1 cellular context compared by ENCODE assay signal in the genomic region with DNA sequence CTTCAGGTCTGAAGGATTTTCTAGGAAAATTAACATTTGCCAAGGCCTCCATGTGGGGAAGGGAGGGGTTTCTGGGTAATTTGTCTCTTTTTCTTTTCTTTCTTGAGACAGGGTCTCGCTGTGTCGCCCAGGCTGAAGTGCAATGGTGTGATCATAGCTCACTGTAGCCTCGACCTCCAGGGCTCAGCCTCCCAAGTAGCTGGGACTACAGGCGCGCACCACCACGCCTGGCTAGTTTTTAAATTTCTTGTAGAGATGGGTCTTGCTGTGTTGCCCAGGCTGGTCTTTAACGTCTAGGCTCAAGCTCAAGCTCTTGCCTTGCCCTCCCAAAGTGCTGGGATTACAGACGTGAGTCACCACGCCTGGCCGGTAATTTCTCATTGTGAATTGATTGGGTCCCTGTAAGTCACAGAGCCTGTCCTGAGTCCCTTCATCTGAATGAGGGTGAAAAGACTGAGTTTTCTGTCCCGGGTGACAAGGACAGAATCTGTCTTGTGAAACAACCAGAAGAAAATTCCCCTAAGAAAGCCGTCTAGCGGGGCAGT.
TF ChIP-seq lines count a peak whose summit lies in the region.

No MANE protein-coding gene starts in this region.

TF ChIP-seq in endothelial cell of umbilical vein, 7 proteins besides CTCF, POLR2A, EP300 and RAD21:
- TF ChIP-seq MYC (IDR thresholded peaks at IDR 0.05; ENCODE audit: low read depth, low read length) = no peak
- TF ChIP-seq, protein P1, sequence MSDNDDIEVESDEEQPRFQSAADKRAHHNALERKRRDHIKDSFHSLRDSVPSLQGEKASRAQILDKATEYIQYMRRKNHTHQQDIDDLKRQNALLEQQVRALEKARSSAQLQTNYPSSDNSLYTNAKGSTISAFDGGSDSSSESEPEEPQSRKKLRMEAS (IDR thresholded peaks at IDR 0.05; ENCODE audit: insufficient read depth, insufficient read length) = no peak
- no peak for TF ChIP-seq FOS (IDR thresholded peaks at IDR 0.05; ENCODE audit: borderline replicate concordance, insufficient read depth, low read length)
- TF ChIP-seq POLR2AphosphoS5 (IDR thresholded peaks at IDR 0.05; ENCODE audit: insufficient read depth, low read depth, low read length) = no peak
- no peak for TF ChIP-seq JUN (IDR thresholded peaks at IDR 0.05; ENCODE audit: borderline replicate concordance, insufficient read depth, insufficient read length, low read depth)
- TF ChIP-seq EZH2 (IDR thresholded peaks at IDR 0.05; ENCODE audit: borderline replicate concordance, low read depth, low read length, severe bottlenecking) = no peak
- TF ChIP-seq GATA2 (IDR thresholded peaks at IDR 0.05; ENCODE audit: insufficient read depth, insufficient read length, low read depth, low read length) = no peak
